22 cellular contexts compared by ENCODE assay signal in genomic region chr1:94908190-94908589, GRCh38. TPM values are rescaled to one million over a fixed set of nuclear protein-coding genes. Genes with fewer than 3 reads are reported as not detected.
DNase-seq lines count a peak whose midpoint lies in the region; ATAC-seq, FAIRE-seq and TF ChIP-seq lines count a peak whose summit lies in the region.
"Had no signal": no experiment of that assay in that cellular context is flagged by ENCODE, and none has a peak within 500 bp of the region (broad histone marks: within the 10 kb centered on the region; RNA-seq: fewer than 3 reads in every experiment).

No MANE protein-coding gene starts in this region.

- H3K9me1 ChIP-seq in IMR-90 (ENCODE audit: insufficient read depth, low read length): peaks cover 52% of the 10 kb centered on the region

- H4K8ac ChIP-seq in IMR-90 (ENCODE audit: low read depth in 2 of 2, low read length in 2 of 2) (no peak overlapping the region), H1 (ENCODE audit: extremely low read depth, insufficient read depth, low read length) (no peak overlapping the region)

- H3K23ac ChIP-seq in IMR-90 (ENCODE audit: low read depth, low read length): no peak overlapping the region
- H3K23ac ChIP-seq in H1 (ENCODE audit: insufficient read length): no peak overlapping the region

- in situ Hi-C loops in IMR-90 (cut with MboI; ENCODE audit: low sequenced_read_pairs): loop anchor here (5.0 kb wide), 1 partner anchor 51 kb away; no protein-coding TSS in a partner anchor

- H4K91ac ChIP-seq in IMR-90 (ENCODE audit: insufficient read depth, low read depth, low read length) (no peak overlapping the region), H1 (replicated peaks; ENCODE audit: insufficient read length, low read length) (no peak overlapping the region)

- no TSS peak for BruUV-seq in IMR-90 (replicated peaks; lab: Mats Ljungman, UMichigan)

- H3K27me3 ChIP-seq in IMR-90 (ENCODE audit: control insufficient read depth, insufficient read depth, low read length): no peaks in the 10 kb centered on the region
- no peaks in the 10 kb centered on the region for H3K27me3 ChIP-seq in H1 (replicated peaks in 1 of 4; ENCODE audit: control insufficient read depth in 3 of 4, extremely low read depth in 1 of 4, insufficient read depth in 3 of 4, low read length in 3 of 4)
- H3K27me3 ChIP-seq: Peyer's patch had no signal

- no peak overlapping the region for H2BK20ac ChIP-seq in IMR-90 (ENCODE audit: low read depth, low read length)
- H2BK20ac ChIP-seq in H1 (ENCODE audit: low read length): no peak overlapping the region

- H3K36me3 Mint-ChIP-seq in mesothelial cell of epicardium (peaks cover 23% of the 10 kb centered on the region), type B pancreatic cell (peaks cover 49% of the 10 kb centered on the region)

- 100% methylated on average over 4 of the region's 7 CpGs; no CpG with 5 or more reads in 1 of the 2 experiments for WGBS in IMR-90 (ENCODE audit: extremely low coverage in 2 of 2, insufficient read length in 1 of 2), 2 experiments
- WGBS in H1 (ENCODE audit: extremely low coverage in 1 of 2, insufficient coverage in 1 of 2, insufficient read length in 1 of 2, insufficient replicate concordance in 2 of 2, low coverage in 1 of 2, low lambda C conversion rate in 2 of 2, missing lambda C conversion rate in 1 of 2), 2 experiments: 81% methylated on average over 7 of the region's 7 CpGs; no CpG with 5 or more reads in 1 of the 2 experiments

- H4K20me1 ChIP-seq in IMR-90 (ENCODE audit: insufficient read depth, low read length): peaks cover 93% of the 10 kb centered on the region
- peaks cover 48 to 49% of the 10 kb centered on the region in 2 experiments for H4K20me1 ChIP-seq in H1 (replicated peaks in 1 of 2; ENCODE audit: control insufficient read depth in 1 of 2, insufficient read depth in 2 of 2, low read length in 2 of 2)

- no peak for FAIRE-seq in H1 (lab: Jason Lieb, UNC)
- FAIRE-seq: GM19239 had no signal

- POLR2A ChIA-PET in IMR-90 (lab: Charles Lee; ENCODE audit: unreplicated experiment): no interaction called here
- POLR2A ChIA-PET in H1 (lab: Charles Lee; ENCODE audit: partially characterized antibody): interaction anchor here (1.0 to 4.5 kb wide), 3 partner anchors 11 to 22 kb away, joined by 3 to 29 read pairs (median 7); no protein-coding TSS in a partner anchor

- H3K4me3 ChIP-seq in IMR-90 (ENCODE audit: insufficient read depth, low read depth, low read length): no peak overlapping the region
- no peak overlapping the region for H3K4me3 ChIP-seq in H1 (ENCODE audit: extremely low read depth in 1 of 4, insufficient read depth in 2 of 4, low read depth in 3 of 4, low read length in 4 of 4)
- H3K4me3 ChIP-seq: Peyer's patch had no signal

- H3K14ac ChIP-seq in IMR-90 (replicated peaks; ENCODE audit: low read depth, low read length) (peak overlapping the region; percentile 33; the same call in 1 of the 2 replicates), H1 (ENCODE audit: insufficient read length) (no peak overlapping the region)

- H2BK120ac ChIP-seq in IMR-90 (ENCODE audit: low read depth, low read length): no peak overlapping the region
- no peak overlapping the region for H2BK120ac ChIP-seq in H1 (replicated peaks; ENCODE audit: low read depth, low read length)

- peak overlapping the region; percentile 79 for H3K27ac Mint-ChIP-seq in mesothelial cell of epicardium
- H3K27ac Mint-ChIP-seq in type B pancreatic cell: peak overlapping the region; percentile 30
- H3K27ac Mint-ChIP-seq: CD8-positive, alpha-beta memory T cell had no signal

- H3K4me3 Mint-ChIP-seq in mesothelial cell of epicardium: no peak overlapping the region
- no peak overlapping the region for H3K4me3 Mint-ChIP-seq in type B pancreatic cell
- H3K4me3 Mint-ChIP-seq: CD8-positive, alpha-beta memory T cell had no signal

- H2BK15ac ChIP-seq in IMR-90 (ENCODE audit: low read depth, low read length) (no peak overlapping the region), H1 (ENCODE audit: low read length) (no peak overlapping the region)

- H2BK5ac ChIP-seq in IMR-90 (ENCODE audit: low read depth, low read length, poor library complexity, severe bottlenecking) (peak overlapping the region; percentile 7), H1 (ENCODE audit: low read depth, low read length) (peak overlapping the region; percentile 53; the same call in 1 of the 2 replicates)

- H3K4me2 ChIP-seq in IMR-90 (ENCODE audit: low read depth, low read length): no peak overlapping the region
- peak overlapping the region in 1 of 2 experiments; percentile 64; a peak in 1 of 4 replicates for H3K4me2 ChIP-seq in H1 (ENCODE audit: insufficient read depth in 1 of 2, low read depth in 2 of 2, low read length in 2 of 2)

- H3K56ac ChIP-seq in IMR-90 (ENCODE audit: extremely low read depth, insufficient read depth, low read length): no peak overlapping the region
- no peak overlapping the region for H3K56ac ChIP-seq in H1 (replicated peaks; ENCODE audit: insufficient read length, low read depth, low read length)

- TF ChIP-seq POLR2A in IMR-90 (IDR thresholded peaks at IDR 0.05; ENCODE audit: low read depth, low read length): no peak
- TF ChIP-seq POLR2A in H1 (IDR thresholded peaks at IDR 0.05; ENCODE audit: control extremely low read depth in 1 of 2, low read depth in 2 of 2, low read length in 2 of 2): no peak

- no peak overlapping the region for H2AFZ ChIP-seq in IMR-90 (replicated peaks; ENCODE audit: low read length, poor library complexity)
- H2AFZ ChIP-seq in H1 (ENCODE audit: low read length): no peak overlapping the region

- DNase-seq in IMR-90 (no peak), H1 (ENCODE audit: low read depth in 1 of 2, low spot score in 2 of 2) (no peak), mesothelial cell of epicardium (ENCODE audit: low spot score in 2 of 2, unreplicated experiment in 2 of 2) (no peak), type B pancreatic cell (ENCODE audit: extremely low spot score, unreplicated experiment) (no peak), DMS 273 treated with DMSO at 0.1 percent for 48 hours (lab: John Stamatoyannopoulos, UW) (no peak), NCI-H2227 (lab: John Stamatoyannopoulos, UW; ENCODE audit: unreplicated experiment) (no peak), NOMO-1 (lab: John Stamatoyannopoulos, UW; ENCODE audit: unreplicated experiment in 2 of 2) (no peak)
- DNase-seq in NK-92 treated with Interleukin-12 subunit alpha and Interleukin-12 subunit beta, amount 100 ng/mL, for 24 hours (lab: John Stamatoyannopoulos, UW): no peak
- DNase-seq: Calu3; CD8-positive, alpha-beta memory T cell; H7; NCI-H1048; NCI-H1417; NCI-H1694; NCI-H2029 treated with DMSO at 0.1 percent for 48 hours; NCI-H2227 treated with DMSO at 0.1 percent for 48 hours; NCI-H526 treated with DMSO at 0.1 percent for 48 hours; OCI-M1; Peyer's patch; SHP77 treated with DMSO at 0.1 percent for 48 hours had no signal

- no peak for TF ChIP-seq EP300 in H1 (IDR thresholded peaks at IDR 0.05; ENCODE audit: borderline replicate concordance in 1 of 2, low read depth in 2 of 2, low read length in 2 of 2)

- no peak for ATAC-seq in IMR-90 (ENCODE audit: low read depth)

- H3K4ac ChIP-seq in IMR-90 (ENCODE audit: low read depth, low read length) (no peak overlapping the region), H1 (replicated peaks; ENCODE audit: insufficient read length, low read depth, low read length) (no peak overlapping the region)

- H3K27me3 Mint-ChIP-seq in mesothelial cell of epicardium (ENCODE audit: low read depth) (no peaks in the 10 kb centered on the region), type B pancreatic cell (no peaks in the 10 kb centered on the region)

- no peak overlapping the region for H3K9ac ChIP-seq in IMR-90 (ENCODE audit: low read depth, low read length)
- H3K9ac ChIP-seq in H1 (replicated peaks in 1 of 4; ENCODE audit: extremely low read depth in 1 of 4, low read depth in 3 of 4, low read length in 3 of 4): no peak overlapping the region

- H2BK12ac ChIP-seq in H1 (ENCODE audit: low read depth, low read length): no peak overlapping the region

- peaks cover 62% of the 10 kb centered on the region for H3K4me1 Mint-ChIP-seq in mesothelial cell of epicardium
- peaks cover 49% of the 10 kb centered on the region for H3K4me1 Mint-ChIP-seq in type B pancreatic cell (ENCODE audit: unreplicated experiment)
- H3K4me1 Mint-ChIP-seq: CD8-positive, alpha-beta memory T cell had no signal

- peaks cover 39 to 98% of the 10 kb centered on the region in 2 experiments for H3K79me2 ChIP-seq in H1 (ENCODE audit: control insufficient read depth in 1 of 2, insufficient read depth in 2 of 2, low read length in 2 of 2)

- no peaks in the 10 kb centered on the region for H3K9me3 ChIP-seq in IMR-90 (ENCODE audit: control insufficient read depth, insufficient read depth, low read length)
- H3K9me3 ChIP-seq in H1 (ENCODE audit: insufficient read depth in 2 of 2, low read depth in 1 of 2, low read length in 1 of 2): no peaks in the 10 kb centered on the region
- H3K9me3 ChIP-seq: Peyer's patch had no signal

- dilution Hi-C loops in IMR-90 (cut with HindIII; ENCODE audit: low sequenced_read_pairs, unreplicated experiment): no loop called here

- peaks cover 14% of the 10 kb centered on the region for H3K36me3 ChIP-seq in IMR-90 (ENCODE audit: control insufficient read depth, insufficient read depth, low read length)
- peaks cover 0 to 13% (median under 1%) of the 10 kb centered on the region in 4 experiments; a peak in 4 of 8 replicates for H3K36me3 ChIP-seq in H1 (ENCODE audit: control insufficient read depth in 2 of 4, insufficient read depth in 4 of 4, low read length in 3 of 4)

- TF ChIP-seq RAD21 in IMR-90 (IDR thresholded peaks at IDR 0.05; ENCODE audit: low read length): no peak
- no peak for TF ChIP-seq RAD21 in H1 (IDR thresholded peaks at IDR 0.05 in 1 of 2, conservative IDR thresholded peaks at IDR 0.05 in 1 of 2; ENCODE audit: low read depth in 2 of 2, low read length in 2 of 2)

- H3K23me2 ChIP-seq in H1 (ENCODE audit: low read depth, low read length): no peaks in the 10 kb centered on the region

- H4K5ac ChIP-seq in IMR-90 (ENCODE audit: low read depth, low read length): no peak overlapping the region
- no peak overlapping the region for H4K5ac ChIP-seq in H1 (ENCODE audit: insufficient read length, low read depth, low read length)

- CTCF ChIA-PET in IMR-90 (lab: Yijun Ruan, JAX): no interaction called here
- CTCF ChIA-PET in H1 (lab: Charles Lee; ENCODE audit: partially characterized antibody): interaction anchor here (0.6 to 3.3 kb wide), 7 partner anchors 8 to 135 kb away, joined by 3 to 9 read pairs (median 3); no protein-coding TSS in a partner anchor

- TF ChIP-seq CTCF in IMR-90 (conservative IDR thresholded peaks at IDR 0.05; ENCODE audit: low read depth, low read length) (no peak), H1 (IDR thresholded peaks at IDR 0.05; ENCODE audit: control extremely low read depth in 1 of 3, insufficient read depth in 1 of 3, low read depth in 1 of 3, low read length in 3 of 3) (no peak), mesothelial cell of epicardium (IDR thresholded peaks at IDR 0.05; ENCODE audit: unreplicated experiment) (no peak), type B pancreatic cell (conservative IDR thresholded peaks at IDR 0.05) (no peak)

- H3K79me1 ChIP-seq in IMR-90 (ENCODE audit: low read depth in 1 of 2, low read length in 2 of 2): peaks cover 19 to 80% of the 10 kb centered on the region in 2 experiments
- H3K79me1 ChIP-seq in H1 (ENCODE audit: low read depth, low read length): peaks cover 13% of the 10 kb centered on the region

- H3K27ac ChIP-seq in IMR-90 (ENCODE audit: insufficient read depth, low read length): no peak overlapping the region
- no peak overlapping the region for H3K27ac ChIP-seq in H1 (ENCODE audit: low read depth, low read length)
- H3K27ac ChIP-seq: C4-2B, Peyer's patch had no signal

- H3K4me1 ChIP-seq in IMR-90 (ENCODE audit: control insufficient read depth, insufficient read depth, low read length): peaks cover 30% of the 10 kb centered on the region
- peaks cover 8 to 26% (median 14%) of the 10 kb centered on the region in 4 experiments for H3K4me1 ChIP-seq in H1 (replicated peaks in 1 of 4; ENCODE audit: control insufficient read depth in 3 of 4, insufficient read depth in 4 of 4, low read length in 3 of 4)

- no peak overlapping the region; the same call in 1 of the 2 replicates for H2AK5ac ChIP-seq in IMR-90 (ENCODE audit: low read depth, low read length)
- no peak overlapping the region; the same call in 1 of the 2 replicates for H2AK5ac ChIP-seq in H1 (ENCODE audit: low read depth, low read length)

- intact Hi-C loops in IMR-90 (cut with micrococcal nuclease): no loop called here

- no peak overlapping the region for H3K18ac ChIP-seq in IMR-90 (ENCODE audit: low read depth, low read length)
- H3K18ac ChIP-seq in H1 (ENCODE audit: extremely low read depth, low read length): no peak overlapping the region

- H3K9me3 Mint-ChIP-seq in mesothelial cell of epicardium (no peaks in the 10 kb centered on the region), type B pancreatic cell (peaks cover 6% of the 10 kb centered on the region)
- H3K9me3 Mint-ChIP-seq: CD8-positive, alpha-beta memory T cell had no signal

- H2AK9ac ChIP-seq in IMR-90 (replicated peaks; ENCODE audit: low read depth, low read length, poor library complexity): no peak overlapping the region

RNA-seq across cellular contexts. Expression of gene CNN3, which starts 18.7 kb away (rescaled TPM):
- total RNA-seq in IMR-90 (2012; rRNA removed) (552 and 592 TPM in 2 replicates), mesothelial cell of epicardium (241 to 260 TPM (median 247 TPM) in 3 replicates), type B pancreatic cell (ENCODE audit: low replicate concordance) (152 and 258 TPM in 2 replicates)
- polyA plus RNA-seq in IMR-90 (2012; rRNA removed) (214 and 249 TPM in 2 replicates), H1 (2011; rRNA removed) (85.2 and 134 TPM in 2 replicates)
- polyA plus RNA-seq in IMR-90 (2012; cell fraction: cytosol; rRNA removed): 118 and 124 TPM in 2 replicates
- polyA plus RNA-seq in IMR-90 (2012; cell fraction: nucleus; rRNA removed; ENCODE audit: low replicate concordance): 47.8 and 219 TPM in 2 replicates
- 262 and 266 TPM in 2 replicates for total RNA-seq in H1 (2021; fragmentation: NEBNext Ultra II Directional; extraction: Animal tissue kit (Norgen Biotek cat#: 25700))
- polyA plus RNA-seq in H1 (2011; cell fraction: cytosol; rRNA removed): 137 TPM
- polyA plus RNA-seq in H1 (2011; cell fraction: nucleus; rRNA removed): 71.1 TPM
- polyA plus RNA-seq in H1 (2012, experiment 1 of 2): 197 to 274 TPM (median 227 TPM) in 4 replicates
- polyA plus RNA-seq in H1 (2012, experiment 2 of 2): 28.2 TPM
- 118 TPM for polyA plus RNA-seq in H1 (2013, experiment 1 of 2)
- polyA plus RNA-seq in H1 (2013, experiment 2 of 2): 124 TPM
- 179 and 244 TPM in 2 replicates for polyA minus RNA-seq in H1 (2011; rRNA and poly(A)+ RNA removed)
- 141 TPM for polyA minus RNA-seq in H1 (2011; cell fraction: cytosol; rRNA and poly(A)+ RNA removed)
- 140 TPM for polyA minus RNA-seq in H1 (2011; cell fraction: nucleus; rRNA and poly(A)+ RNA removed)
